In the genomic region with DNA sequence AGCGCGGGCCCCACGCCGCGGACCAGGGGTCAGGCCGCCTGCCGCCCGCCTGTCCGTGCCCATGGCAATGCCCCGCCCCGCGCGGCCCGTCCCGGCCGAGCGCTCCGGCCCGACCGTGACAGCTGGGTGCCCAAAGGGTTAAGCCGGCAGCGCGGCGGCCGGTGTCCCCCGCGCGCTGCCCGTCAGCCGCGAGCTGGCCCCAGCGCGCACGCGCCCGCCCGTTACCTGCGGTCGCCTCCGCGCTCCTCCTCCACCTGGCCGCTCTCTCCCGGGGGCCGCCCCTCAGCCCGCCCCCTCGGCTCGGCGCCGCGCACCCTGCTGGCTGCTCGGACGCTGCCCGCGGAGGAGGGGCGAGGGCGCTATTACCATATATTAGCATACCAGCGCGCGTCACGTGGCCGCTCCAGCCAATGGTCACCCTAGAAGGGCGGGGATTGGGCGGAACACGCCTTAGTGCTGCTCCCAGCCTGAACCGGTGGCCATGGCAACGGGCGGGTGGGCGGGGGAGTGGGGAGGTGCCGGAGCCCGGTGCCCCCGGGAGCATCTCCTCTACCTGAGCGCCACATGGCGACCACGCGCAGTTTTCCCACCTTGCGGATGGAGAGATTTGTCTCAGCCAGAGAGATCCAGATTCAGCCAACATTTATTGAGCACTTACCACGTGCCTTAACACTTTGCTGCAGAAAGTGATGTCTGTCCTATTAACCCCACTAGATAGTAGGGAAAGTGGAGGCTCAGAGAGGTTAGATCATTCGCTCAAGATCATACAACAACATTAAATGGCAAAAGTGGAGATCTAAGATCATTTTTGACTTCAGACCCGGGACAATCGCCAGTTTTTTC, we compare ENCODE assay signal across 1 cellular context.
TF ChIP-seq lines count a peak whose summit lies in the region.

Gene PHC2 (minus strand): TSS at position 345 of the 843 bp plus-strand sequence. CDS start 55,556 bp downstream, outside the sequence.

TF ChIP-seq in K562, 482 proteins besides CTCF, POLR2A, EP300 and RAD21 (continued from another document and continues in another):
- no peak for TF ChIP-seq THAP7 (CRISPR knock-in tag; IDR thresholded peaks at IDR 0.05)
- no peak for TF ChIP-seq KDM1A (IDR thresholded peaks at IDR 0.05)
- TF ChIP-seq, protein P1, sequence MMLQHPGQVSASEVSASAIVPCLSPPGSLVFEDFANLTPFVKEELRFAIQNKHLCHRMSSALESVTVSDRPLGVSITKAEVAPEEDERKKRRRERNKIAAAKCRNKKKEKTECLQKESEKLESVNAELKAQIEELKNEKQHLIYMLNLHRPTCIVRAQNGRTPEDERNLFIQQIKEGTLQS (IDR thresholded peaks at IDR 0.05), result no peak
- TF ChIP-seq, protein P1 (CRISPR knock-in tag; conservative IDR thresholded peaks at IDR 0.05), result no peak
- TF ChIP-seq EZH2 (IDR thresholded peaks at IDR 0.05; ENCODE audit: borderline replicate concordance, low read depth, low read length), result no peak
- no peak for TF ChIP-seq TAF9B (IDR thresholded peaks at IDR 0.05; ENCODE audit: partially characterized antibody)
- TF ChIP-seq POLR2AphosphoS5 (IDR thresholded peaks at IDR 0.05; ENCODE audit: control insufficient read depth, insufficient read depth, low read depth, low read length), result no peak
- no peak for TF ChIP-seq PPARD (CRISPR knock-in tag; IDR thresholded peaks at IDR 0.05)
- TF ChIP-seq ZNF224 (CRISPR knock-in tag; IDR thresholded peaks at IDR 0.05), result no peak
- 0 out of 2 replicates have a peak, but pooled peaks have one; percentile 44 for TF ChIP-seq BMI1 (IDR thresholded peaks at IDR 0.05; ENCODE audit: low read length)
- no peak for TF ChIP-seq PCBP1 (IDR thresholded peaks at IDR 0.05; ENCODE audit: low read depth, low read length, poor library complexity, severe bottlenecking)
- TF ChIP-seq NFYB (IDR thresholded peaks at IDR 0.05; ENCODE audit: extremely low read depth, insufficient read length), result peak; percentile 51
- TF ChIP-seq BDP1 (IDR thresholded peaks at IDR 0.05; ENCODE audit: insufficient read depth, insufficient read length), result no peak
- TF ChIP-seq HNRNPUL1 (IDR thresholded peaks at IDR 0.05; ENCODE audit: low read length), result no peak
- no peak; the same call in 1 of the 2 replicates for TF ChIP-seq CHD2 (IDR thresholded peaks at IDR 0.05; ENCODE audit: low read depth, low read length)
- TF ChIP-seq, protein P2, sequence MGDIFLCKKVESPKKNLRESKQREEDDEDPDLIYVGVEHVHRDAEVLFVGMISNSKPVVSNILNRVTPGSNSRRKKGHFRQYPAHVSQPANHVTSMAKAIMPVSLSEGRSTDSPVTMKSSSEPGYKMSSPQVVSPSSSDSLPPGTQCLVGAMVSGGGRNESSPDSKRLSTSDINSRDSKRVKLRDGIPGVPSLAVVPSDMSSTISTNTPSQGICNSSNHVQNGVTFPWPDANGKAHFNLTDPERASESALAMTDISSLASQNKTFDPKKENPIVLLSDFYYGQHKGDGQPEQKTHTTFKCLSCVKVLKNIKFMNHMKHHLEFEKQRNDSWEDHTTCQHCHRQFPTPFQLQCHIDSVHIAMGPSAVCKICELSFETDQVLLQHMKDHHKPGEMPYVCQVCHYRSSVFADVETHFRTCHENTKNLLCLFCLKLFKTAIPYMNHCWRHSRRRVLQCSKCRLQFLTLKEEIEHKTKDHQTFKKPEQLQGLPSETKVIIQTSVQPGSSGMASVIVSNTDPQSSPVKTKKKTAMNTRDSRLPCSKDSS (IDR thresholded peaks at IDR 0.05; ENCODE audit: low read depth, partially characterized antibody), result no peak
- no peak for TF ChIP-seq ZNF507 (tag; conservative IDR thresholded peaks at IDR 0.05)
- no peak for TF ChIP-seq SNIP1 (IDR thresholded peaks at IDR 0.05; ENCODE audit: low read depth)
- TF ChIP-seq, protein P3, sequence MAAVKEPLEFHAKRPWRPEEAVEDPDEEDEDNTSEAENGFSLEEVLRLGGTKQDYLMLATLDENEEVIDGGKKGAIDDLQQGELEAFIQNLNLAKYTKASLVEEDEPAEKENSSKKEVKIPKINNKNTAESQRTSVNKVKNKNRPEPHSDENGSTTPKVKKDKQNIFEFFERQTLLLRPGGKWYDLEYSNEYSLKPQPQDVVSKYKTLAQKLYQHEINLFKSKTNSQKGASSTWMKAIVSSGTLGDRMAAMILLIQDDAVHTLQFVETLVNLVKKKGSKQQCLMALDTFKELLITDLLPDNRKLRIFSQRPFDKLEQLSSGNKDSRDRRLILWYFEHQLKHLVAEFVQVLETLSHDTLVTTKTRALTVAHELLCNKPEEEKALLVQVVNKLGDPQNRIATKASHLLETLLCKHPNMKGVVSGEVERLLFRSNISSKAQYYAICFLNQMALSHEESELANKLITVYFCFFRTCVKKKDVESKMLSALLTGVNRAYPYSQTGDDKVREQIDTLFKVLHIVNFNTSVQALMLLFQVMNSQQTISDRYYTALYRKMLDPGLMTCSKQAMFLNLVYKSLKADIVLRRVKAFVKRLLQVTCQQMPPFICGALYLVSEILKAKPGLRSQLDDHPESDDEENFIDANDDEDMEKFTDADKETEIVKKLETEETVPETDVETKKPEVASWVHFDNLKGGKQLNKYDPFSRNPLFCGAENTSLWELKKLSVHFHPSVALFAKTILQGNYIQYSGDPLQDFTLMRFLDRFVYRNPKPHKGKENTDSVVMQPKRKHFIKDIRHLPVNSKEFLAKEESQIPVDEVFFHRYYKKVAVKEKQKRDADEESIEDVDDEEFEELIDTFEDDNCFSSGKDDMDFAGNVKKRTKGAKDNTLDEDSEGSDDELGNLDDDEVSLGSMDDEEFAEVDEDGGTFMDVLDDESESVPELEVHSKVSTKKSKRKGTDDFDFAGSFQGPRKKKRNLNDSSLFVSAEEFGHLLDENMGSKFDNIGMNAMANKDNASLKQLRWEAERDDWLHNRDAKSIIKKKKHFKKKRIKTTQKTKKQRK (IDR thresholded peaks at IDR 0.05; ENCODE audit: borderline replicate concordance, low read depth, low read length), result no peak
- no peak for TF ChIP-seq ZNF184 (CRISPR knock-in tag; IDR thresholded peaks at IDR 0.05)
- TF ChIP-seq CREB3 (tag; conservative IDR thresholded peaks at IDR 0.05; ENCODE audit: low read depth), result no peak
- TF ChIP-seq ZKSCAN1 (IDR thresholded peaks at IDR 0.05; ENCODE audit: low read depth, low read length), result no peak
- TF ChIP-seq PML (IDR thresholded peaks at IDR 0.05; ENCODE audit: low read length), result no peak
- no peak for TF ChIP-seq PURB (CRISPR knock-in tag; IDR thresholded peaks at IDR 0.05; ENCODE audit: low read depth)
- TF ChIP-seq KLF13 (tag; IDR thresholded peaks at IDR 0.05; ENCODE audit: borderline replicate concordance, low read depth), result no peak
- TF ChIP-seq ZFP1 (CRISPR knock-in tag; IDR thresholded peaks at IDR 0.05), result no peak
- no peak for TF ChIP-seq NFATC3 (IDR thresholded peaks at IDR 0.05)
- no peak for TF ChIP-seq STAT5A (IDR thresholded peaks at IDR 0.05; ENCODE audit: borderline replicate concordance, low read length)
- no peak for TF ChIP-seq SMARCA4 (IDR thresholded peaks at IDR 0.05)
- no peak for TF ChIP-seq CREBBP (IDR thresholded peaks at IDR 0.05; ENCODE audit: low read depth, low read length)
- TF ChIP-seq TRIM24 (IDR thresholded peaks at IDR 0.05), result no peak
- TF ChIP-seq ZFX (CRISPR knock-in tag; IDR thresholded peaks at IDR 0.05), result no peak; the same call in 1 of the 2 replicates
- no peak for TF ChIP-seq NFRKB (IDR thresholded peaks at IDR 0.05; ENCODE audit: low read depth)
- no peak for TF ChIP-seq TARDBP (IDR thresholded peaks at IDR 0.05)
- no peak for TF ChIP-seq ZNF133 (CRISPR knock-in tag; IDR thresholded peaks at IDR 0.05)
- TF ChIP-seq MYBL2 (IDR thresholded peaks at IDR 0.05; ENCODE audit: low read depth), result no peak
- no peak for TF ChIP-seq MYBL2 (CRISPR knock-in tag; IDR thresholded peaks at IDR 0.05; ENCODE audit: borderline replicate concordance)
- TF ChIP-seq ZHX1 (conservative IDR thresholded peaks at IDR 0.05; ENCODE audit: low read length), result no peak
- TF ChIP-seq, protein P4, sequence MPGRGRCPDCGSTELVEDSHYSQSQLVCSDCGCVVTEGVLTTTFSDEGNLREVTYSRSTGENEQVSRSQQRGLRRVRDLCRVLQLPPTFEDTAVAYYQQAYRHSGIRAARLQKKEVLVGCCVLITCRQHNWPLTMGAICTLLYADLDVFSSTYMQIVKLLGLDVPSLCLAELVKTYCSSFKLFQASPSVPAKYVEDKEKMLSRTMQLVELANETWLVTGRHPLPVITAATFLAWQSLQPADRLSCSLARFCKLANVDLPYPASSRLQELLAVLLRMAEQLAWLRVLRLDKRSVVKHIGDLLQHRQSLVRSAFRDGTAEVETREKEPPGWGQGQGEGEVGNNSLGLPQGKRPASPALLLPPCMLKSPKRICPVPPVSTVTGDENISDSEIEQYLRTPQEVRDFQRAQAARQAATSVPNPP (IDR thresholded peaks at IDR 0.05; ENCODE audit: borderline replicate concordance, insufficient read depth, insufficient read length), result no peak
- TF ChIP-seq ZC3H8 (IDR thresholded peaks at IDR 0.05), result no peak
- no peak for TF ChIP-seq RBM39 (optimal IDR thresholded peaks at IDR 0.05; ENCODE audit: low read depth, low read length)
- no peak for TF ChIP-seq NCOA2 (IDR thresholded peaks at IDR 0.05; ENCODE audit: partially characterized antibody in 2 of 2)
- TF ChIP-seq ADNP (tag; IDR thresholded peaks at IDR 0.05), result no peak
- no peak for TF ChIP-seq ZNF79 (CRISPR knock-in tag; IDR thresholded peaks at IDR 0.05; ENCODE audit: low read depth)
- no peak for TF ChIP-seq PATZ1 (CRISPR knock-in tag; IDR thresholded peaks at IDR 0.05; ENCODE audit: borderline replicate concordance)
- TF ChIP-seq BCLAF1 (IDR thresholded peaks at IDR 0.05; ENCODE audit: borderline replicate concordance in 1 of 2, control insufficient read depth in 1 of 2, low read depth in 2 of 2, low read length in 1 of 2), result no peak
